Comparison of ENCODE assay signal across 1 cellular context in the genomic region with DNA sequence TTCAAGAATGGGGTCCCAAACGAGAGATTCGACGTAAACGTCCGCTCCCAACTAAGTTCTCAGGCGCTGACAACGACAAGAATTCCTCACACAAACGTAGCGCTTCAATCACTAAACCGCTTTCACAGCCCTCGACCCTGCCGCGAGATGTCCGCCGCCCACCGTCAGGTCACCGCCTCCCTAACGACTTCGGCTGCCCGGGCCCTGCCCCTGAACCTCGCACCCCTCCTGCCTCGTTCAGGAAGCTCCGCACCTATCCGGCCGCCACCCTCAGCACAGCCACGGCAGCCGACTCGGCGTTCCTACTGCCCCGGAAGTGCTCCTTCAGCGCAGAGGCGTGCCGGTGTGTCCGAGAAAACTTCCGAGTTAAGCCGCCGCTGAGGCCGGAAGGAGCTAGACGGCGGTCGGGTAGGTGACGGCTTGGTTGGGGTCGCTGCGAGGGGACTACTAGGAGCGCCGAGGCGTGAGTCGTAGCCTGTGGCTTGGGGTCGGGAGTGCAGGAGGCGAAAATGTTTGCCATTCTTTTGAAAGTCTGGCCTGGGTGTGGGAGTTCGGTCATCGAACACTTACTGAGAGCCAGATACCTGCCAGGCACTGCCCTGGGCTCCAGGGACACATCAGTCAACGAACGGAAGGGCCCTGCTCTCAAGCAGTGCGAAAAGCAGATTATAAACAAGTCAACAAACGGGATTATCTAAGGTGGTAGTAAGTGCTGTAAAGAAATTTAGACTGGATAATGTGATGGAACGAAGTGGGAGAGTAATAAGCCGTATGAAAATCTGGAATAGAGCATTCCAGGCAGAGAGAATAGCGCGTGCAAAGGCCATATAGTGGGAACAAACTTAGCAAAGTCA.
TF ChIP-seq lines count a peak whose summit lies in the region.

A gene (minus strand): TSS at position 307 of the 854 bp plus-strand sequence. CDS start 3,957 bp downstream, outside the sequence.
A gene (plus strand): TSS at position 364 of the 854 bp plus-strand sequence. CDS start 10,756 bp downstream, outside the sequence.

TF ChIP-seq in K562, 482 proteins besides CTCF, POLR2A, EP300 and RAD21 (continued from another document and continues in another):
- TF ChIP-seq, protein P1, sequence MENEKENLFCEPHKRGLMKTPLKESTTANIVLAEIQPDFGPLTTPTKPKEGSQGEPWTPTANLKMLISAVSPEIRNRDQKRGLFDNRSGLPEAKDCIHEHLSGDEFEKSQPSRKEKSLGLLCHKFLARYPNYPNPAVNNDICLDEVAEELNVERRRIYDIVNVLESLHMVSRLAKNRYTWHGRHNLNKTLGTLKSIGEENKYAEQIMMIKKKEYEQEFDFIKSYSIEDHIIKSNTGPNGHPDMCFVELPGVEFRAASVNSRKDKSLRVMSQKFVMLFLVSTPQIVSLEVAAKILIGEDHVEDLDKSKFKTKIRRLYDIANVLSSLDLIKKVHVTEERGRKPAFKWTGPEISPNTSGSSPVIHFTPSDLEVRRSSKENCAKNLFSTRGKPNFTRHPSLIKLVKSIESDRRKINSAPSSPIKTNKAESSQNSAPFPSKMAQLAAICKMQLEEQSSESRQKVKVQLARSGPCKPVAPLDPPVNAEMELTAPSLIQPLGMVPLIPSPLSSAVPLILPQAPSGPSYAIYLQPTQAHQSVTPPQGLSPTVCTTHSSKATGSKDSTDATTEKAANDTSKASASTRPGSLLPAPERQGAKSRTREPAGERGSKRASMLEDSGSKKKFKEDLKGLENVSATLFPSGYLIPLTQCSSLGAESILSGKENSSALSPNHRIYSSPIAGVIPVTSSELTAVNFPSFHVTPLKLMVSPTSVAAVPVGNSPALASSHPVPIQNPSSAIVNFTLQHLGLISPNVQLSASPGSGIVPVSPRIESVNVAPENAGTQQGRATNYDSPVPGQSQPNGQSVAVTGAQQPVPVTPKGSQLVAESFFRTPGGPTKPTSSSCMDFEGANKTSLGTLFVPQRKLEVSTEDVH (IDR thresholded peaks at IDR 0.05; ENCODE audit: low read depth, partially characterized antibody) = peak; percentile 87
- TF ChIP-seq TAF1 (IDR thresholded peaks at IDR 0.05; ENCODE audit: control insufficient read depth, extremely low read depth, insufficient read depth, low read length, severe bottlenecking) (peak; percentile 87), CREM (IDR thresholded peaks at IDR 0.05; ENCODE audit: low read depth) (peak; percentile 82), MYC (IDR thresholded peaks at IDR 0.05; ENCODE audit: low read depth, low read length) (peak; percentile 80), MYC (CRISPR knock-in tag; IDR thresholded peaks at IDR 0.05; ENCODE audit: borderline replicate concordance, low read depth) (peak; percentile 69; the same call in 1 of the 2 replicates), SMARCA5 (IDR thresholded peaks at IDR 0.05) (no peak), ETV5 (CRISPR knock-in tag; IDR thresholded peaks at IDR 0.05; ENCODE audit: low read depth) (peak; percentile 93), HMGN3 (IDR thresholded peaks at IDR 0.05; ENCODE audit: borderline replicate concordance, extremely low read depth, insufficient read length, low read depth, low read length) (peak; percentile 76), SIX5 (IDR thresholded peaks at IDR 0.05; ENCODE audit: borderline replicate concordance in 1 of 2, insufficient read depth in 1 of 2, low read depth in 1 of 2, low read length in 2 of 2) (peak in 1 of 2 experiments; percentile 44; a peak in 1 of 4 replicates), ZNF253 (CRISPR knock-in tag; conservative IDR thresholded peaks at IDR 0.05) (no peak), GTF2E2 (tag; IDR thresholded peaks at IDR 0.05) (peak; percentile 67; the same call in 1 of the 2 replicates), ZNF57 (CRISPR knock-in tag; IDR thresholded peaks at IDR 0.05) (no peak), NRF1 (conservative IDR thresholded peaks at IDR 0.05 in 1 of 2, IDR thresholded peaks at IDR 0.05 in 1 of 2) (peak; percentile 48 to 67), ARNT (IDR thresholded peaks at IDR 0.05) (no peak), FOXK2 (conservative IDR thresholded peaks at IDR 0.05 in 1 of 2, IDR thresholded peaks at IDR 0.05 in 1 of 2; ENCODE audit: low read depth in 2 of 2) (peak; percentile 28 to 75; a peak in 1 of 4 replicates), CTBP1 (IDR thresholded peaks at IDR 0.05; ENCODE audit: borderline replicate concordance) (peak; percentile 82), PHF21A (IDR thresholded peaks at IDR 0.05; ENCODE audit: borderline replicate concordance, low read depth) (peak; percentile 39; the same call in 1 of the 2 replicates), C11orf30 (IDR thresholded peaks at IDR 0.05; ENCODE audit: low read depth) (peak; percentile 87), SREBF1 (IDR thresholded peaks at IDR 0.05; ENCODE audit: borderline replicate concordance, low read depth, low read length) (0 out of 2 replicates have a peak, but pooled peaks have one; percentile 34), LARP7 (IDR thresholded peaks at IDR 0.05) (0 out of 2 replicates have a peak, but pooled peaks have one; percentile 20), CEBPB (tag; IDR thresholded peaks at IDR 0.05) (no peak), NR2C1 (IDR thresholded peaks at IDR 0.05) (peak; percentile 100), NR2C1 (tag; IDR thresholded peaks at IDR 0.05) (peak; percentile 100)
- TF ChIP-seq, protein P2, sequence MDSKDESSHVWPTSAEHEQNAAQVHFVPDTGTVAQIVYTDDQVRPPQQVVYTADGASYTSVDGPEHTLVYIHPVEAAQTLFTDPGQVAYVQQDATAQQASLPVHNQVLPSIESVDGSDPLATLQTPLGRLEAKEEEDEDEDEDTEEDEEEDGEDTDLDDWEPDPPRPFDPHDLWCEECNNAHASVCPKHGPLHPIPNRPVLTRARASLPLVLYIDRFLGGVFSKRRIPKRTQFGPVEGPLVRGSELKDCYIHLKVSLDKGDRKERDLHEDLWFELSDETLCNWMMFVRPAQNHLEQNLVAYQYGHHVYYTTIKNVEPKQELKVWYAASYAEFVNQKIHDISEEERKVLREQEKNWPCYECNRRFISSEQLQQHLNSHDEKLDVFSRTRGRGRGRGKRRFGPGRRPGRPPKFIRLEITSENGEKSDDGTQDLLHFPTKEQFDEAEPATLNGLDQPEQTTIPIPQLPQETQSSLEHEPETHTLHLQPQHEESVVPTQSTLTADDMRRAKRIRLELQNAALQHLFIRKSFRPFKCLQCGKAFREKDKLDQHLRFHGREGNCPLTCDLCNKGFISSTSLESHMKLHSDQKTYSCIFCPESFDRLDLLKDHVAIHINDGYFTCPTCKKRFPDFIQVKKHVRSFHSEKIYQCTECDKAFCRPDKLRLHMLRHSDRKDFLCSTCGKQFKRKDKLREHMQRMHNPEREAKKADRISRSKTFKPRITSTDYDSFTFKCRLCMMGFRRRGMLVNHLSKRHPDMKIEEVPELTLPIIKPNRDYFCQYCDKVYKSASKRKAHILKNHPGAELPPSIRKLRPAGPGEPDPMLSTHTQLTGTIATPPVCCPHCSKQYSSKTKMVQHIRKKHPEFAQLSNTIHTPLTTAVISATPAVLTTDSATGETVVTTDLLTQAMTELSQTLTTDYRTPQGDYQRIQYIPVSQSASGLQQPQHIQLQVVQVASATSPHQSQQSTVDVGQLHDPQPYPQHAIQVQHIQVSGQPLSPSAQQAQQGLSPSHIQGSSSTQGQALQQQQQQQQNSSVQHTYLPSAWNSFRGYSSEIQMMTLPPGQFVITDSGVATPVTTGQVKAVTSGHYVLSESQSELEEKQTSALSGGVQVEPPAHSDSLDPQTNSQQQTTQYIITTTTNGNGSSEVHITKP (IDR thresholded peaks at IDR 0.05; ENCODE audit: partially characterized antibody) = peak; percentile 76
- TF ChIP-seq, protein P3, sequence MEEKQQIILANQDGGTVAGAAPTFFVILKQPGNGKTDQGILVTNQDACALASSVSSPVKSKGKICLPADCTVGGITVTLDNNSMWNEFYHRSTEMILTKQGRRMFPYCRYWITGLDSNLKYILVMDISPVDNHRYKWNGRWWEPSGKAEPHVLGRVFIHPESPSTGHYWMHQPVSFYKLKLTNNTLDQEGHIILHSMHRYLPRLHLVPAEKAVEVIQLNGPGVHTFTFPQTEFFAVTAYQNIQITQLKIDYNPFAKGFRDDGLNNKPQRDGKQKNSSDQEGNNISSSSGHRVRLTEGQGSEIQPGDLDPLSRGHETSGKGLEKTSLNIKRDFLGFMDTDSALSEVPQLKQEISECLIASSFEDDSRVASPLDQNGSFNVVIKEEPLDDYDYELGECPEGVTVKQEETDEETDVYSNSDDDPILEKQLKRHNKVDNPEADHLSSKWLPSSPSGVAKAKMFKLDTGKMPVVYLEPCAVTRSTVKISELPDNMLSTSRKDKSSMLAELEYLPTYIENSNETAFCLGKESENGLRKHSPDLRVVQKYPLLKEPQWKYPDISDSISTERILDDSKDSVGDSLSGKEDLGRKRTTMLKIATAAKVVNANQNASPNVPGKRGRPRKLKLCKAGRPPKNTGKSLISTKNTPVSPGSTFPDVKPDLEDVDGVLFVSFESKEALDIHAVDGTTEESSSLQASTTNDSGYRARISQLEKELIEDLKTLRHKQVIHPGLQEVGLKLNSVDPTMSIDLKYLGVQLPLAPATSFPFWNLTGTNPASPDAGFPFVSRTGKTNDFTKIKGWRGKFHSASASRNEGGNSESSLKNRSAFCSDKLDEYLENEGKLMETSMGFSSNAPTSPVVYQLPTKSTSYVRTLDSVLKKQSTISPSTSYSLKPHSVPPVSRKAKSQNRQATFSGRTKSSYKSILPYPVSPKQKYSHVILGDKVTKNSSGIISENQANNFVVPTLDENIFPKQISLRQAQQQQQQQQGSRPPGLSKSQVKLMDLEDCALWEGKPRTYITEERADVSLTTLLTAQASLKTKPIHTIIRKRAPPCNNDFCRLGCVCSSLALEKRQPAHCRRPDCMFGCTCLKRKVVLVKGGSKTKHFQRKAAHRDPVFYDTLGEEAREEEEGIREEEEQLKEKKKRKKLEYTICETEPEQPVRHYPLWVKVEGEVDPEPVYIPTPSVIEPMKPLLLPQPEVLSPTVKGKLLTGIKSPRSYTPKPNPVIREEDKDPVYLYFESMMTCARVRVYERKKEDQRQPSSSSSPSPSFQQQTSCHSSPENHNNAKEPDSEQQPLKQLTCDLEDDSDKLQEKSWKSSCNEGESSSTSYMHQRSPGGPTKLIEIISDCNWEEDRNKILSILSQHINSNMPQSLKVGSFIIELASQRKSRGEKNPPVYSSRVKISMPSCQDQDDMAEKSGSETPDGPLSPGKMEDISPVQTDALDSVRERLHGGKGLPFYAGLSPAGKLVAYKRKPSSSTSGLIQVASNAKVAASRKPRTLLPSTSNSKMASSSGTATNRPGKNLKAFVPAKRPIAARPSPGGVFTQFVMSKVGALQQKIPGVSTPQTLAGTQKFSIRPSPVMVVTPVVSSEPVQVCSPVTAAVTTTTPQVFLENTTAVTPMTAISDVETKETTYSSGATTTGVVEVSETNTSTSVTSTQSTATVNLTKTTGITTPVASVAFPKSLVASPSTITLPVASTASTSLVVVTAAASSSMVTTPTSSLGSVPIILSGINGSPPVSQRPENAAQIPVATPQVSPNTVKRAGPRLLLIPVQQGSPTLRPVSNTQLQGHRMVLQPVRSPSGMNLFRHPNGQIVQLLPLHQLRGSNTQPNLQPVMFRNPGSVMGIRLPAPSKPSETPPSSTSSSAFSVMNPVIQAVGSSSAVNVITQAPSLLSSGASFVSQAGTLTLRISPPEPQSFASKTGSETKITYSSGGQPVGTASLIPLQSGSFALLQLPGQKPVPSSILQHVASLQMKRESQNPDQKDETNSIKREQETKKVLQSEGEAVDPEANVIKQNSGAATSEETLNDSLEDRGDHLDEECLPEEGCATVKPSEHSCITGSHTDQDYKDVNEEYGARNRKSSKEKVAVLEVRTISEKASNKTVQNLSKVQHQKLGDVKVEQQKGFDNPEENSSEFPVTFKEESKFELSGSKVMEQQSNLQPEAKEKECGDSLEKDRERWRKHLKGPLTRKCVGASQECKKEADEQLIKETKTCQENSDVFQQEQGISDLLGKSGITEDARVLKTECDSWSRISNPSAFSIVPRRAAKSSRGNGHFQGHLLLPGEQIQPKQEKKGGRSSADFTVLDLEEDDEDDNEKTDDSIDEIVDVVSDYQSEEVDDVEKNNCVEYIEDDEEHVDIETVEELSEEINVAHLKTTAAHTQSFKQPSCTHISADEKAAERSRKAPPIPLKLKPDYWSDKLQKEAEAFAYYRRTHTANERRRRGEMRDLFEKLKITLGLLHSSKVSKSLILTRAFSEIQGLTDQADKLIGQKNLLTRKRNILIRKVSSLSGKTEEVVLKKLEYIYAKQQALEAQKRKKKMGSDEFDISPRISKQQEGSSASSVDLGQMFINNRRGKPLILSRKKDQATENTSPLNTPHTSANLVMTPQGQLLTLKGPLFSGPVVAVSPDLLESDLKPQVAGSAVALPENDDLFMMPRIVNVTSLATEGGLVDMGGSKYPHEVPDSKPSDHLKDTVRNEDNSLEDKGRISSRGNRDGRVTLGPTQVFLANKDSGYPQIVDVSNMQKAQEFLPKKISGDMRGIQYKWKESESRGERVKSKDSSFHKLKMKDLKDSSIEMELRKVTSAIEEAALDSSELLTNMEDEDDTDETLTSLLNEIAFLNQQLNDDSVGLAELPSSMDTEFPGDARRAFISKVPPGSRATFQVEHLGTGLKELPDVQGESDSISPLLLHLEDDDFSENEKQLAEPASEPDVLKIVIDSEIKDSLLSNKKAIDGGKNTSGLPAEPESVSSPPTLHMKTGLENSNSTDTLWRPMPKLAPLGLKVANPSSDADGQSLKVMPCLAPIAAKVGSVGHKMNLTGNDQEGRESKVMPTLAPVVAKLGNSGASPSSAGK (IDR thresholded peaks at IDR 0.05) = peak; percentile 85
- TF ChIP-seq, protein P4, sequence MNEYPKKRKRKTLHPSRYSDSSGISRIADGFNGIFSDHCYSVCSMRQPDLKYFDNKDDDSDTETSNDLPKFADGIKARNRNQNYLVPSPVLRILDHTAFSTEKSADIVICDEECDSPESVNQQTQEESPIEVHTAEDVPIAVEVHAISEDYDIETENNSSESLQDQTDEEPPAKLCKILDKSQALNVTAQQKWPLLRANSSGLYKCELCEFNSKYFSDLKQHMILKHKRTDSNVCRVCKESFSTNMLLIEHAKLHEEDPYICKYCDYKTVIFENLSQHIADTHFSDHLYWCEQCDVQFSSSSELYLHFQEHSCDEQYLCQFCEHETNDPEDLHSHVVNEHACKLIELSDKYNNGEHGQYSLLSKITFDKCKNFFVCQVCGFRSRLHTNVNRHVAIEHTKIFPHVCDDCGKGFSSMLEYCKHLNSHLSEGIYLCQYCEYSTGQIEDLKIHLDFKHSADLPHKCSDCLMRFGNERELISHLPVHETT (CRISPR knock-in tag; conservative IDR thresholded peaks at IDR 0.05 in 1 of 2, IDR thresholded peaks at IDR 0.05 in 1 of 2) = peak in 1 of 2 experiments; percentile 85; a peak in 2 of 4 replicates
- TF ChIP-seq, protein P5, sequence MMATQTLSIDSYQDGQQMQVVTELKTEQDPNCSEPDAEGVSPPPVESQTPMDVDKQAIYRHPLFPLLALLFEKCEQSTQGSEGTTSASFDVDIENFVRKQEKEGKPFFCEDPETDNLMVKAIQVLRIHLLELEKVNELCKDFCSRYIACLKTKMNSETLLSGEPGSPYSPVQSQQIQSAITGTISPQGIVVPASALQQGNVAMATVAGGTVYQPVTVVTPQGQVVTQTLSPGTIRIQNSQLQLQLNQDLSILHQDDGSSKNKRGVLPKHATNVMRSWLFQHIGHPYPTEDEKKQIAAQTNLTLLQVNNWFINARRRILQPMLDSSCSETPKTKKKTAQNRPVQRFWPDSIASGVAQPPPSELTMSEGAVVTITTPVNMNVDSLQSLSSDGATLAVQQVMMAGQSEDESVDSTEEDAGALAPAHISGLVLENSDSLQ (IDR thresholded peaks at IDR 0.05) = peak; percentile 41
- TF ChIP-seq, protein P6, sequence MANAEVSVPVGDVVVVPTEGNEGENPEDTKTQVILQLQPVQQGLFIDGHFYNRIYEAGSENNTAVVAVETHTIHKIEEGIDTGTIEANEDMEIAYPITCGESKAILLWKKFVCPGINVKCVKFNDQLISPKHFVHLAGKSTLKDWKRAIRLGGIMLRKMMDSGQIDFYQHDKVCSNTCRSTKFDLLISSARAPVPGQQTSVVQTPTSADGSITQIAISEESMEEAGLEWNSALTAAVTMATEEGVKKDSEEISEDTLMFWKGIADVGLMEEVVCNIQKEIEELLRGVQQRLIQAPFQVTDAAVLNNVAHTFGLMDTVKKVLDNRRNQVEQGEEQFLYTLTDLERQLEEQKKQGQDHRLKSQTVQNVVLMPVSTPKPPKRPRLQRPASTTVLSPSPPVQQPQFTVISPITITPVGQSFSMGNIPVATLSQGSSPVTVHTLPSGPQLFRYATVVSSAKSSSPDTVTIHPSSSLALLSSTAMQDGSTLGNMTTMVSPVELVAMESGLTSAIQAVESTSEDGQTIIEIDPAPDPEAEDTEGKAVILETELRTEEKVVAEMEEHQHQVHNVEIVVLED (CRISPR knock-in tag; IDR thresholded peaks at IDR 0.05) = peak; percentile 75
